In the genomic region with DNA sequence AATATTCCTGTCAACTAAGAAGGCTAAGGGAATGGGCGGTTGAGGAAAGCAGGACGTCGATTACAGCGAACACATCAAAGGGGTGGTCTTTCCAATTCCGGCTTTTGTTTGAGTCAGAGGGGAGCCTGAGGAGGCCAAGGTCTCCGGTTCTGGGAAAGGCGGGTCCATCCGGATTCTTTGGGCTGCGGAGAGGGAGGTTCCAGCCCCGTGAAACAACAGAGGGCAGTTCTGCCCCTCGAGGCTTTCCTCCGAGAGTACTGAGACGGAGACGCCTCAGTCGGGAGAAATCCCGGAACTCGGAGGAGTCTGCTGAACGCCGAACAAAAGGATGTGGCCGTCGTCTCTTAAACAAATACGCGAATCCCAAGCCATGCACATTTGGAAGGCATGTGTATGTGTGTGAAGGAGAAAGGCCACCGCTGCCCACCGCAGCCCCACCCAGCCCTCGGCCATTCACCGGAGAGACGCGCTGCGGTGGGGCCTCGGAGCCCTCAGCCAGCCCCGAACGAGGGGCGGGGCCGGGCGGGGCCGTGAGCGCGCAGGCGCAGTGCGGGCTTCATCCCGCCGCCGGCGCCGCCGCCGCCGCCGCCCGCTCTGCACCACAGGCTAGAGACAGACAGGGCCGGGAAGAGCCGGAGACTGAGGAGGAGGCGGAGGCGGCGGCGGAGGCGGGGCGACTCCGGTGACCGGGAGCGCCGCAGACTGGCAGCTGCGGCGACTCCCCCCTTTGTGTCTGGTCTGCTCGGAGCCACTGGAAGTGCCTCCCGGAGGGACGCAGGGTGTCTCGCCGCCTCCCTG, we compare ENCODE assay signal across 1 cellular context.
A peak's percentile ranks its signal among the peaks of the same experiment; 100 is the strongest.
TF ChIP-seq lines count a peak whose summit lies in the region.

A gene (plus strand): TSS at position 717 of the 798 bp plus-strand sequence. CDS start 1,148 bp downstream, outside the sequence.

TF ChIP-seq in GM12878, 131 proteins besides CTCF, POLR2A, EP300 and RAD21 (continued from another document and continues in another):
- TF ChIP-seq, protein P1, sequence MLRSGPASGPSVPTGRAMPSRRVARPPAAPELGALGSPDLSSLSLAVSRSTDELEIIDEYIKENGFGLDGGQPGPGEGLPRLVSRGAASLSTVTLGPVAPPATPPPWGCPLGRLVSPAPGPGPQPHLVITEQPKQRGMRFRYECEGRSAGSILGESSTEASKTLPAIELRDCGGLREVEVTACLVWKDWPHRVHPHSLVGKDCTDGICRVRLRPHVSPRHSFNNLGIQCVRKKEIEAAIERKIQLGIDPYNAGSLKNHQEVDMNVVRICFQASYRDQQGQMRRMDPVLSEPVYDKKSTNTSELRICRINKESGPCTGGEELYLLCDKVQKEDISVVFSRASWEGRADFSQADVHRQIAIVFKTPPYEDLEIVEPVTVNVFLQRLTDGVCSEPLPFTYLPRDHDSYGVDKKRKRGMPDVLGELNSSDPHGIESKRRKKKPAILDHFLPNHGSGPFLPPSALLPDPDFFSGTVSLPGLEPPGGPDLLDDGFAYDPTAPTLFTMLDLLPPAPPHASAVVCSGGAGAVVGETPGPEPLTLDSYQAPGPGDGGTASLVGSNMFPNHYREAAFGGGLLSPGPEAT (IDR thresholded peaks at IDR 0.05; ENCODE audit: low read depth), result no peak; the same call in 1 of the 2 replicates
- TF ChIP-seq RELA (IDR thresholded peaks at IDR 0.05; ENCODE audit: borderline replicate concordance, partially characterized antibody) (no peak), RCOR1 (conservative IDR thresholded peaks at IDR 0.05; ENCODE audit: low read depth, low read length) (no peak), MYB (IDR thresholded peaks at IDR 0.05; ENCODE audit: borderline replicate concordance, low read depth, low read length) (no peak), CBX5 (IDR thresholded peaks at IDR 0.05; ENCODE audit: low read depth) (no peak), ZNF274 (IDR thresholded peaks at IDR 0.05; ENCODE audit: insufficient read depth, insufficient read length) (no peak), SMC3 (IDR thresholded peaks at IDR 0.05; ENCODE audit: borderline replicate concordance, low read length) (no peak), MXI1 (IDR thresholded peaks at IDR 0.05; ENCODE audit: low read depth, low read length) (peak; percentile 82; the same call in 1 of the 2 replicates), EED (IDR thresholded peaks at IDR 0.05; ENCODE audit: low read depth) (peak; percentile 16; the same call in 1 of the 2 replicates), NRF1 (conservative IDR thresholded peaks at IDR 0.05; ENCODE audit: low read depth, low read length) (peak; percentile 37), HDGF (IDR thresholded peaks at IDR 0.05) (no peak), BACH1 (IDR thresholded peaks at IDR 0.05; ENCODE audit: borderline replicate concordance) (0 out of 2 replicates have a peak, but pooled peaks have one; percentile 23), IKZF1 (conservative IDR thresholded peaks at IDR 0.05) (peak; percentile 67), CREM (IDR thresholded peaks at IDR 0.05; ENCODE audit: low read depth) (no peak), MTA2 (IDR thresholded peaks at IDR 0.05; ENCODE audit: low read depth) (no peak), KAT2A (conservative IDR thresholded peaks at IDR 0.05; ENCODE audit: control insufficient read depth, low read depth, low read length) (no peak), MEF2A (IDR thresholded peaks at IDR 0.05; ENCODE audit: insufficient read depth, low read depth, low read length) (no peak), CREB1 (IDR thresholded peaks at IDR 0.05; ENCODE audit: low read depth) (no peak), CBX3 (IDR thresholded peaks at IDR 0.05; ENCODE audit: borderline replicate concordance, low read depth) (no peak), SMAD5 (IDR thresholded peaks at IDR 0.05; ENCODE audit: low read depth) (peak; percentile 40; the same call in 1 of the 2 replicates), NFYA (IDR thresholded peaks at IDR 0.05; ENCODE audit: borderline replicate concordance, low read depth, low read length) (no peak), YY1 (IDR thresholded peaks at IDR 0.05; ENCODE audit: low read depth, low read length) (peak; percentile 84), ASH2L (IDR thresholded peaks at IDR 0.05; ENCODE audit: borderline replicate concordance, low read depth) (no peak), MTA3 (IDR thresholded peaks at IDR 0.05; ENCODE audit: borderline replicate concordance, low read length) (no peak), TCF12 (IDR thresholded peaks at IDR 0.05; ENCODE audit: low read depth, low read length) (no peak), NFXL1 (IDR thresholded peaks at IDR 0.05; ENCODE audit: borderline replicate concordance) (no peak), PAX5 (IDR thresholded peaks at IDR 0.05; ENCODE audit: borderline replicate concordance, low read depth, low read length) (no peak), NFIC (IDR thresholded peaks at IDR 0.05; ENCODE audit: low read depth, low read length) (0 out of 2 replicates have a peak, but pooled peaks have one; percentile 3), SIN3A (IDR thresholded peaks at IDR 0.05; ENCODE audit: low read depth, low read length) (no peak), TBL1XR1 (IDR thresholded peaks at IDR 0.05; ENCODE audit: low read depth, low read length) (no peak), ZNF24 (IDR thresholded peaks at IDR 0.05) (no peak), PML (IDR thresholded peaks at IDR 0.05; ENCODE audit: low read length) (peak; percentile 41; the same call in 1 of the 2 replicates), HCFC1 (IDR thresholded peaks at IDR 0.05; ENCODE audit: low read length) (no peak), MEF2B (IDR thresholded peaks at IDR 0.05; ENCODE audit: partially characterized antibody, poor library complexity, severe bottlenecking) (no peak), ZNF217 (IDR thresholded peaks at IDR 0.05) (no peak)
- TF ChIP-seq, protein P2, sequence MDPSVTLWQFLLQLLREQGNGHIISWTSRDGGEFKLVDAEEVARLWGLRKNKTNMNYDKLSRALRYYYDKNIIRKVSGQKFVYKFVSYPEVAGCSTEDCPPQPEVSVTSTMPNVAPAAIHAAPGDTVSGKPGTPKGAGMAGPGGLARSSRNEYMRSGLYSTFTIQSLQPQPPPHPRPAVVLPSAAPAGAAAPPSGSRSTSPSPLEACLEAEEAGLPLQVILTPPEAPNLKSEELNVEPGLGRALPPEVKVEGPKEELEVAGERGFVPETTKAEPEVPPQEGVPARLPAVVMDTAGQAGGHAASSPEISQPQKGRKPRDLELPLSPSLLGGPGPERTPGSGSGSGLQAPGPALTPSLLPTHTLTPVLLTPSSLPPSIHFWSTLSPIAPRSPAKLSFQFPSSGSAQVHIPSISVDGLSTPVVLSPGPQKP (IDR thresholded peaks at IDR 0.05; ENCODE audit: low read depth, low read length), result no peak
- TF ChIP-seq, protein P3, sequence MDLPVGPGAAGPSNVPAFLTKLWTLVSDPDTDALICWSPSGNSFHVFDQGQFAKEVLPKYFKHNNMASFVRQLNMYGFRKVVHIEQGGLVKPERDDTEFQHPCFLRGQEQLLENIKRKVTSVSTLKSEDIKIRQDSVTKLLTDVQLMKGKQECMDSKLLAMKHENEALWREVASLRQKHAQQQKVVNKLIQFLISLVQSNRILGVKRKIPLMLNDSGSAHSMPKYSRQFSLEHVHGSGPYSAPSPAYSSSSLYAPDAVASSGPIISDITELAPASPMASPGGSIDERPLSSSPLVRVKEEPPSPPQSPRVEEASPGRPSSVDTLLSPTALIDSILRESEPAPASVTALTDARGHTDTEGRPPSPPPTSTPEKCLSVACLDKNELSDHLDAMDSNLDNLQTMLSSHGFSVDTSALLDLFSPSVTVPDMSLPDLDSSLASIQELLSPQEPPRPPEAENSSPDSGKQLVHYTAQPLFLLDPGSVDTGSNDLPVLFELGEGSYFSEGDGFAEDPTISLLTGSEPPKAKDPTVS (IDR thresholded peaks at IDR 0.05; ENCODE audit: low read depth, low read length), result no peak
- TF ChIP-seq, protein P4, sequence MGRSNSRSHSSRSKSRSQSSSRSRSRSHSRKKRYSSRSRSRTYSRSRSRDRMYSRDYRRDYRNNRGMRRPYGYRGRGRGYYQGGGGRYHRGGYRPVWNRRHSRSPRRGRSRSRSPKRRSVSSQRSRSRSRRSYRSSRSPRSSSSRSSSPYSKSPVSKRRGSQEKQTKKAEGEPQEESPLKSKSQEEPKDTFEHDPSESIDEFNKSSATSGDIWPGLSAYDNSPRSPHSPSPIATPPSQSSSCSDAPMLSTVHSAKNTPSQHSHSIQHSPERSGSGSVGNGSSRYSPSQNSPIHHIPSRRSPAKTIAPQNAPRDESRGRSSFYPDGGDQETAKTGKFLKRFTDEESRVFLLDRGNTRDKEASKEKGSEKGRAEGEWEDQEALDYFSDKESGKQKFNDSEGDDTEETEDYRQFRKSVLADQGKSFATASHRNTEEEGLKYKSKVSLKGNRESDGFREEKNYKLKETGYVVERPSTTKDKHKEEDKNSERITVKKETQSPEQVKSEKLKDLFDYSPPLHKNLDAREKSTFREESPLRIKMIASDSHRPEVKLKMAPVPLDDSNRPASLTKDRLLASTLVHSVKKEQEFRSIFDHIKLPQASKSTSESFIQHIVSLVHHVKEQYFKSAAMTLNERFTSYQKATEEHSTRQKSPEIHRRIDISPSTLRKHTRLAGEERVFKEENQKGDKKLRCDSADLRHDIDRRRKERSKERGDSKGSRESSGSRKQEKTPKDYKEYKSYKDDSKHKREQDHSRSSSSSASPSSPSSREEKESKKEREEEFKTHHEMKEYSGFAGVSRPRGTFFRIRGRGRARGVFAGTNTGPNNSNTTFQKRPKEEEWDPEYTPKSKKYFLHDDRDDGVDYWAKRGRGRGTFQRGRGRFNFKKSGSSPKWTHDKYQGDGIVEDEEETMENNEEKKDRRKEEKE (IDR thresholded peaks at IDR 0.05), result no peak
- TF ChIP-seq, protein P5, sequence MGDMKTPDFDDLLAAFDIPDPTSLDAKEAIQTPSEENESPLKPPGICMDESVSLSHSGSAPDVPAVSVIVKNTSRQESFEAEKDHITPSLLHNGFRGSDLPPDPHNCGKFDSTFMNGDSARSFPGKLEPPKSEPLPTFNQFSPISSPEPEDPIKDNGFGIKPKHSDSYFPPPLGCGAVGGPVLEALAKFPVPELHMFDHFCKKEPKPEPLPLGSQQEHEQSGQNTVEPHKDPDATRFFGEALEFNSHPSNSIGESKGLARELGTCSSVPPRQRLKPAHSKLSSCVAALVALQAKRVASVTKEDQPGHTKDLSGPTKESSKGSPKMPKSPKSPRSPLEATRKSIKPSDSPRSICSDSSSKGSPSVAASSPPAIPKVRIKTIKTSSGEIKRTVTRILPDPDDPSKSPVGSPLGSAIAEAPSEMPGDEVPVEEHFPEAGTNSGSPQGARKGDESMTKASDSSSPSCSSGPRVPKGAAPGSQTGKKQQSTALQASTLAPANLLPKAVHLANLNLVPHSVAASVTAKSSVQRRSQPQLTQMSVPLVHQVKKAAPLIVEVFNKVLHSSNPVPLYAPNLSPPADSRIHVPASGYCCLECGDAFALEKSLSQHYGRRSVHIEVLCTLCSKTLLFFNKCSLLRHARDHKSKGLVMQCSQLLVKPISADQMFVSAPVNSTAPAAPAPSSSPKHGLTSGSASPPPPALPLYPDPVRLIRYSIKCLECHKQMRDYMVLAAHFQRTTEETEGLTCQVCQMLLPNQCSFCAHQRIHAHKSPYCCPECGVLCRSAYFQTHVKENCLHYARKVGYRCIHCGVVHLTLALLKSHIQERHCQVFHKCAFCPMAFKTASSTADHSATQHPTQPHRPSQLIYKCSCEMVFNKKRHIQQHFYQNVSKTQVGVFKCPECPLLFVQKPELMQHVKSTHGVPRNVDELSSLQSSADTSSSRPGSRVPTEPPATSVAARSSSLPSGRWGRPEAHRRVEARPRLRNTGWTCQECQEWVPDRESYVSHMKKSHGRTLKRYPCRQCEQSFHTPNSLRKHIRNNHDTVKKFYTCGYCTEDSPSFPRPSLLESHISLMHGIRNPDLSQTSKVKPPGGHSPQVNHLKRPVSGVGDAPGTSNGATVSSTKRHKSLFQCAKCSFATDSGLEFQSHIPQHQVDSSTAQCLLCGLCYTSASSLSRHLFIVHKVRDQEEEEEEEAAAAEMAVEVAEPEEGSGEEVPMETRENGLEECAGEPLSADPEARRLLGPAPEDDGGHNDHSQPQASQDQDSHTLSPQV (IDR thresholded peaks at IDR 0.05), result no peak
- TF ChIP-seq, protein P6, sequence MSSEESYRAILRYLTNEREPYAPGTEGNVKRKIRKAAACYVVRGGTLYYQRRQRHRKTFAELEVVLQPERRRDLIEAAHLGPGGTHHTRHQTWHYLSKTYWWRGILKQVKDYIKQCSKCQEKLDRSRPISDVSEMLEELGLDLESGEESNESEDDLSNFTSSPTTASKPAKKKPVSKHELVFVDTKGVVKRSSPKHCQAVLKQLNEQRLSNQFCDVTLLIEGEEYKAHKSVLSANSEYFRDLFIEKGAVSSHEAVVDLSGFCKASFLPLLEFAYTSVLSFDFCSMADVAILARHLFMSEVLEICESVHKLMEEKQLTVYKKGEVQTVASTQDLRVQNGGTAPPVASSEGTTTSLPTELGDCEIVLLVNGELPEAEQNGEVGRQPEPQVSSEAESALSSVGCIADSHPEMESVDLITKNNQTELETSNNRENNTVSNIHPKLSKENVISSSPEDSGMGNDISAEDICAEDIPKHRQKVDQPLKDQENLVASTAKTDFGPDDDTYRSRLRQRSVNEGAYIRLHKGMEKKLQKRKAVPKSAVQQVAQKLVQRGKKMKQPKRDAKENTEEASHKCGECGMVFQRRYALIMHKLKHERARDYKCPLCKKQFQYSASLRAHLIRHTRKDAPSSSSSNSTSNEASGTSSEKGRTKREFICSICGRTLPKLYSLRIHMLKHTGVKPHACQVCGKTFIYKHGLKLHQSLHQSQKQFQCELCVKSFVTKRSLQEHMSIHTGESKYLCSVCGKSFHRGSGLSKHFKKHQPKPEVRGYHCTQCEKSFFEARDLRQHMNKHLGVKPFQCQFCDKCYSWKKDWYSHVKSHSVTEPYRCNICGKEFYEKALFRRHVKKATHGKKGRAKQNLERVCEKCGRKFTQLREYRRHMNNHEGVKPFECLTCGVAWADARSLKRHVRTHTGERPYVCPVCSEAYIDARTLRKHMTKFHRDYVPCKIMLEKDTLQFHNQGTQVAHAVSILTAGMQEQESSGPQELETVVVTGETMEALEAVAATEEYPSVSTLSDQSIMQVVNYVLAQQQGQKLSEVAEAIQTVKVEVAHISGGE (CRISPR knock-in tag; IDR thresholded peaks at IDR 0.05), result no peak
- TF ChIP-seq, protein P7, sequence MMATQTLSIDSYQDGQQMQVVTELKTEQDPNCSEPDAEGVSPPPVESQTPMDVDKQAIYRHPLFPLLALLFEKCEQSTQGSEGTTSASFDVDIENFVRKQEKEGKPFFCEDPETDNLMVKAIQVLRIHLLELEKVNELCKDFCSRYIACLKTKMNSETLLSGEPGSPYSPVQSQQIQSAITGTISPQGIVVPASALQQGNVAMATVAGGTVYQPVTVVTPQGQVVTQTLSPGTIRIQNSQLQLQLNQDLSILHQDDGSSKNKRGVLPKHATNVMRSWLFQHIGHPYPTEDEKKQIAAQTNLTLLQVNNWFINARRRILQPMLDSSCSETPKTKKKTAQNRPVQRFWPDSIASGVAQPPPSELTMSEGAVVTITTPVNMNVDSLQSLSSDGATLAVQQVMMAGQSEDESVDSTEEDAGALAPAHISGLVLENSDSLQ (IDR thresholded peaks at IDR 0.05), result peak; percentile 31; the same call in 1 of the 2 replicates
